Comparison of ENCODE assay signal across 1 cellular context in the genomic region with DNA sequence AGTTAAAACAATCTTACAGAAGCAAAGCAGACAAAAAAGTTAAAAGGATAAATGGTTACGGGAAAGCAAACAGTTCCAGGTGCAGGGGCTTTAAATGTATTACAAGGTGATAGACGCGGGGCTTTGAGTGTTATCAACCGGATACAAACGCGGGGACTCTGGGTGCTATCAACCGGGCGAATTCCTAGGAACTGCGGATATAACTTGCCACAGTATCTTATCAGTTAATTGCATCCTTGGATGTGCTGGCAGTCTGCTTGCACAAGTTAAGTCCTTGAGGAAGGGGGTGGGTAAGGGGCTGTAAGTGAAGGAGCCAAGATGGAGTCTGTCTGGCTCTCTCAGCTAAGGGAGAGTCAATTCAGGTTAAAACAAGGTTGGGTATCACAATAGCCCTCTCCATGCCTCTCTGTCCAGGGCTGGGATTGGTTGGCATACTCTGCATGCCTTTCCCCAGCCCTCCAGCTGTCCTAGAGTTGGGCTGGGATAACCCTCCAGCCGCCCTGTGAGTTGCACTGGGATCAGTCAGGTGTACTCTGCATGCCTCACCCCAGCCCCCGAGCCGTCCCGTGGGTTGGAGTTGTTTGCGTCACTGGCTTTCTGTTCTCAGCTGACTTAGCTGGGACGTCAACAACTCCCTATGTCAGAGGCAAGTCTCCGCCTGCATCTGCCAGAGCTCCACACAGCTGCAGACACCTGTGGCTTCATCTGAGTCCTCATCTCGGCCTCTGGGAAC.
A peak's percentile ranks its signal among the peaks of the same experiment; 100 is the strongest.
TF ChIP-seq lines count a peak whose summit lies in the region.

No MANE protein-coding gene starts in this region.

TF ChIP-seq in K562, 482 proteins besides CTCF, POLR2A, EP300 and RAD21 (continued from another document and continues in another):
- TF ChIP-seq, protein P1, sequence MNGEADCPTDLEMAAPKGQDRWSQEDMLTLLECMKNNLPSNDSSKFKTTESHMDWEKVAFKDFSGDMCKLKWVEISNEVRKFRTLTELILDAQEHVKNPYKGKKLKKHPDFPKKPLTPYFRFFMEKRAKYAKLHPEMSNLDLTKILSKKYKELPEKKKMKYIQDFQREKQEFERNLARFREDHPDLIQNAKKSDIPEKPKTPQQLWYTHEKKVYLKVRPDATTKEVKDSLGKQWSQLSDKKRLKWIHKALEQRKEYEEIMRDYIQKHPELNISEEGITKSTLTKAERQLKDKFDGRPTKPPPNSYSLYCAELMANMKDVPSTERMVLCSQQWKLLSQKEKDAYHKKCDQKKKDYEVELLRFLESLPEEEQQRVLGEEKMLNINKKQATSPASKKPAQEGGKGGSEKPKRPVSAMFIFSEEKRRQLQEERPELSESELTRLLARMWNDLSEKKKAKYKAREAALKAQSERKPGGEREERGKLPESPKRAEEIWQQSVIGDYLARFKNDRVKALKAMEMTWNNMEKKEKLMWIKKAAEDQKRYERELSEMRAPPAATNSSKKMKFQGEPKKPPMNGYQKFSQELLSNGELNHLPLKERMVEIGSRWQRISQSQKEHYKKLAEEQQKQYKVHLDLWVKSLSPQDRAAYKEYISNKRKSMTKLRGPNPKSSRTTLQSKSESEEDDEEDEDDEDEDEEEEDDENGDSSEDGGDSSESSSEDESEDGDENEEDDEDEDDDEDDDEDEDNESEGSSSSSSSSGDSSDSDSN (IDR thresholded peaks at IDR 0.05; ENCODE audit: borderline replicate concordance in 1 of 2, low read depth in 2 of 2, low read length in 2 of 2): no peak
- TF ChIP-seq, protein P2, sequence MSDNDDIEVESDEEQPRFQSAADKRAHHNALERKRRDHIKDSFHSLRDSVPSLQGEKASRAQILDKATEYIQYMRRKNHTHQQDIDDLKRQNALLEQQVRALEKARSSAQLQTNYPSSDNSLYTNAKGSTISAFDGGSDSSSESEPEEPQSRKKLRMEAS (CRISPR knock-in tag; IDR thresholded peaks at IDR 0.05): peak; percentile 40; the same call in 1 of the 2 replicates
- TF ChIP-seq ZNF134 (CRISPR knock-in tag; conservative IDR thresholded peaks at IDR 0.05) (peak; percentile 95), ZNF408 (CRISPR knock-in tag; IDR thresholded peaks at IDR 0.05; ENCODE audit: low read depth) (no peak), ZNF316 (IDR thresholded peaks at IDR 0.05) (no peak), ZNF431 (CRISPR knock-in tag; IDR thresholded peaks at IDR 0.05) (no peak), HDAC8 (tag; IDR thresholded peaks at IDR 0.05) (peak; percentile 100), RFX7 (CRISPR knock-in tag; IDR thresholded peaks at IDR 0.05) (peak; percentile 97), FOS (IDR thresholded peaks at IDR 0.05; ENCODE audit: extremely low read depth, insufficient read length) (no peak), XRCC4 (IDR thresholded peaks at IDR 0.05; ENCODE audit: extremely low read depth, insufficient read depth, insufficient read length) (no peak), TAF15 (IDR thresholded peaks at IDR 0.05; ENCODE audit: low read depth, low read length) (no peak), HEY1 (CRISPR knock-in tag; IDR thresholded peaks at IDR 0.05; ENCODE audit: borderline replicate concordance) (peak; percentile 99), ZNF224 (CRISPR knock-in tag; IDR thresholded peaks at IDR 0.05) (no peak), L3MBTL2 (IDR thresholded peaks at IDR 0.05) (no peak; the same call in 1 of the 2 replicates), PML (IDR thresholded peaks at IDR 0.05; ENCODE audit: low read length) (peak; percentile 83), ETV1 (tag; conservative IDR thresholded peaks at IDR 0.05; ENCODE audit: low read depth) (peak; percentile 95), ZC3H4 (CRISPR knock-in tag; IDR thresholded peaks at IDR 0.05; ENCODE audit: borderline replicate concordance) (no peak), TEAD1 (CRISPR knock-in tag; IDR thresholded peaks at IDR 0.05) (peak; percentile 22 to 99; a peak in 3 of 4 replicates), ARID2 (IDR thresholded peaks at IDR 0.05) (no peak), SAFB2 (IDR thresholded peaks at IDR 0.05; ENCODE audit: borderline replicate concordance, low read depth, low read length, severe bottlenecking) (no peak), MAFF (IDR thresholded peaks at IDR 0.05; ENCODE audit: low read length) (no peak), SMARCA5 (IDR thresholded peaks at IDR 0.05) (no peak; the same call in 1 of the 2 replicates), JUN (IDR thresholded peaks at IDR 0.05; ENCODE audit: borderline replicate concordance, low read depth, low read length) (no peak), JUN (CRISPR knock-in tag; IDR thresholded peaks at IDR 0.05; ENCODE audit: borderline replicate concordance) (no peak), SETDB1 (IDR thresholded peaks at IDR 0.05; ENCODE audit: low read length) (no peak), ARHGAP35 (IDR thresholded peaks at IDR 0.05; ENCODE audit: partially characterized antibody) (no peak), ZNF764 (CRISPR knock-in tag; IDR thresholded peaks at IDR 0.05; ENCODE audit: low read depth) (peak; percentile 82)
- TF ChIP-seq, protein P3, sequence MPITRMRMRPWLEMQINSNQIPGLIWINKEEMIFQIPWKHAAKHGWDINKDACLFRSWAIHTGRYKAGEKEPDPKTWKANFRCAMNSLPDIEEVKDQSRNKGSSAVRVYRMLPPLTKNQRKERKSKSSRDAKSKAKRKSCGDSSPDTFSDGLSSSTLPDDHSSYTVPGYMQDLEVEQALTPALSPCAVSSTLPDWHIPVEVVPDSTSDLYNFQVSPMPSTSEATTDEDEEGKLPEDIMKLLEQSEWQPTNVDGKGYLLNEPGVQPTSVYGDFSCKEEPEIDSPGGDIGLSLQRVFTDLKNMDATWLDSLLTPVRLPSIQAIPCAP (CRISPR knock-in tag; IDR thresholded peaks at IDR 0.05; ENCODE audit: borderline replicate concordance): no peak
- TF ChIP-seq, protein P4, sequence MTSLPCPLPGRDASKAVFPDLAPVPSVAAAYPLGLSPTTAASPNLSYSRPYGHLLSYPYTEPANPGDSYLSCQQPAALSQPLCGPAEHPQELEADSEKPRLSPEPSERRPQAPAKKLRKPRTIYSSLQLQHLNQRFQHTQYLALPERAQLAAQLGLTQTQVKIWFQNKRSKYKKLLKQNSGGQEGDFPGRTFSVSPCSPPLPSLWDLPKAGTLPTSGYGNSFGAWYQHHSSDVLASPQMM (CRISPR knock-in tag; IDR thresholded peaks at IDR 0.05): peak; percentile 68; the same call in 1 of the 2 replicates
- TF ChIP-seq, protein P5, sequence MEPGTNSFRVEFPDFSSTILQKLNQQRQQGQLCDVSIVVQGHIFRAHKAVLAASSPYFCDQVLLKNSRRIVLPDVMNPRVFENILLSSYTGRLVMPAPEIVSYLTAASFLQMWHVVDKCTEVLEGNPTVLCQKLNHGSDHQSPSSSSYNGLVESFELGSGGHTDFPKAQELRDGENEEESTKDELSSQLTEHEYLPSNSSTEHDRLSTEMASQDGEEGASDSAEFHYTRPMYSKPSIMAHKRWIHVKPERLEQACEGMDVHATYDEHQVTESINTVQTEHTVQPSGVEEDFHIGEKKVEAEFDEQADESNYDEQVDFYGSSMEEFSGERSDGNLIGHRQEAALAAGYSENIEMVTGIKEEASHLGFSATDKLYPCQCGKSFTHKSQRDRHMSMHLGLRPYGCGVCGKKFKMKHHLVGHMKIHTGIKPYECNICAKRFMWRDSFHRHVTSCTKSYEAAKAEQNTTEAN (CRISPR knock-in tag; IDR thresholded peaks at IDR 0.05): no peak
- TF ChIP-seq, protein P6, sequence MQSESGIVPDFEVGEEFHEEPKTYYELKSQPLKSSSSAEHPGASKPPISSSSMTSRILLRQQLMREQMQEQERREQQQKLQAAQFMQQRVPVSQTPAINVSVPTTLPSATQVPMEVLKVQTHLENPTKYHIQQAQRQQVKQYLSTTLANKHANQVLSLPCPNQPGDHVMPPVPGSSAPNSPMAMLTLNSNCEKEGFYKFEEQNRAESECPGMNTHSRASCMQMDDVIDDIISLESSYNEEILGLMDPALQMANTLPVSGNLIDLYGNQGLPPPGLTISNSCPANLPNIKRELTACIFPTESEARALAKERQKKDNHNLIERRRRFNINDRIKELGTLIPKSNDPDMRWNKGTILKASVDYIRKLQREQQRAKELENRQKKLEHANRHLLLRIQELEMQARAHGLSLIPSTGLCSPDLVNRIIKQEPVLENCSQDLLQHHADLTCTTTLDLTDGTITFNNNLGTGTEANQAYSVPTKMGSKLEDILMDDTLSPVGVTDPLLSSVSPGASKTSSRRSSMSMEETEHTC (IDR thresholded peaks at IDR 0.05): peak; percentile 55
- TF ChIP-seq, protein P7, sequence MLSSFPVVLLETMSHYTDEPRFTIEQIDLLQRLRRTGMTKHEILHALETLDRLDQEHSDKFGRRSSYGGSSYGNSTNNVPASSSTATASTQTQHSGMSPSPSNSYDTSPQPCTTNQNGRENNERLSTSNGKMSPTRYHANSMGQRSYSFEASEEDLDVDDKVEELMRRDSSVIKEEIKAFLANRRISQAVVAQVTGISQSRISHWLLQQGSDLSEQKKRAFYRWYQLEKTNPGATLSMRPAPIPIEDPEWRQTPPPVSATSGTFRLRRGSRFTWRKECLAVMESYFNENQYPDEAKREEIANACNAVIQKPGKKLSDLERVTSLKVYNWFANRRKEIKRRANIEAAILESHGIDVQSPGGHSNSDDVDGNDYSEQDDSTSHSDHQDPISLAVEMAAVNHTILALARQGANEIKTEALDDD (IDR thresholded peaks at IDR 0.05): peak; percentile 81
- TF ChIP-seq, protein P8, sequence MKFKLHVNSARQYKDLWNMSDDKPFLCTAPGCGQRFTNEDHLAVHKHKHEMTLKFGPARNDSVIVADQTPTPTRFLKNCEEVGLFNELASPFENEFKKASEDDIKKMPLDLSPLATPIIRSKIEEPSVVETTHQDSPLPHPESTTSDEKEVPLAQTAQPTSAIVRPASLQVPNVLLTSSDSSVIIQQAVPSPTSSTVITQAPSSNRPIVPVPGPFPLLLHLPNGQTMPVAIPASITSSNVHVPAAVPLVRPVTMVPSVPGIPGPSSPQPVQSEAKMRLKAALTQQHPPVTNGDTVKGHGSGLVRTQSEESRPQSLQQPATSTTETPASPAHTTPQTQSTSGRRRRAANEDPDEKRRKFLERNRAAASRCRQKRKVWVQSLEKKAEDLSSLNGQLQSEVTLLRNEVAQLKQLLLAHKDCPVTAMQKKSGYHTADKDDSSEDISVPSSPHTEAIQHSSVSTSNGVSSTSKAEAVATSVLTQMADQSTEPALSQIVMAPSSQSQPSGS (CRISPR knock-in tag; IDR thresholded peaks at IDR 0.05): no peak
- TF ChIP-seq, protein P9, sequence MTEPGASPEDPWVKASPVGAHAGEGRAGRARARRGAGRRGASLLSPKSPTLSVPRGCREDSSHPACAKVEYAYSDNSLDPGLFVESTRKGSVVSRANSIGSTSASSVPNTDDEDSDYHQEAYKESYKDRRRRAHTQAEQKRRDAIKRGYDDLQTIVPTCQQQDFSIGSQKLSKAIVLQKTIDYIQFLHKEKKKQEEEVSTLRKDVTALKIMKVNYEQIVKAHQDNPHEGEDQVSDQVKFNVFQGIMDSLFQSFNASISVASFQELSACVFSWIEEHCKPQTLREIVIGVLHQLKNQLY (CRISPR knock-in tag; conservative IDR thresholded peaks at IDR 0.05): peak in 1 of 2 experiments; percentile 88; a peak in 1 of 4 replicates
- TF ChIP-seq, protein P10, sequence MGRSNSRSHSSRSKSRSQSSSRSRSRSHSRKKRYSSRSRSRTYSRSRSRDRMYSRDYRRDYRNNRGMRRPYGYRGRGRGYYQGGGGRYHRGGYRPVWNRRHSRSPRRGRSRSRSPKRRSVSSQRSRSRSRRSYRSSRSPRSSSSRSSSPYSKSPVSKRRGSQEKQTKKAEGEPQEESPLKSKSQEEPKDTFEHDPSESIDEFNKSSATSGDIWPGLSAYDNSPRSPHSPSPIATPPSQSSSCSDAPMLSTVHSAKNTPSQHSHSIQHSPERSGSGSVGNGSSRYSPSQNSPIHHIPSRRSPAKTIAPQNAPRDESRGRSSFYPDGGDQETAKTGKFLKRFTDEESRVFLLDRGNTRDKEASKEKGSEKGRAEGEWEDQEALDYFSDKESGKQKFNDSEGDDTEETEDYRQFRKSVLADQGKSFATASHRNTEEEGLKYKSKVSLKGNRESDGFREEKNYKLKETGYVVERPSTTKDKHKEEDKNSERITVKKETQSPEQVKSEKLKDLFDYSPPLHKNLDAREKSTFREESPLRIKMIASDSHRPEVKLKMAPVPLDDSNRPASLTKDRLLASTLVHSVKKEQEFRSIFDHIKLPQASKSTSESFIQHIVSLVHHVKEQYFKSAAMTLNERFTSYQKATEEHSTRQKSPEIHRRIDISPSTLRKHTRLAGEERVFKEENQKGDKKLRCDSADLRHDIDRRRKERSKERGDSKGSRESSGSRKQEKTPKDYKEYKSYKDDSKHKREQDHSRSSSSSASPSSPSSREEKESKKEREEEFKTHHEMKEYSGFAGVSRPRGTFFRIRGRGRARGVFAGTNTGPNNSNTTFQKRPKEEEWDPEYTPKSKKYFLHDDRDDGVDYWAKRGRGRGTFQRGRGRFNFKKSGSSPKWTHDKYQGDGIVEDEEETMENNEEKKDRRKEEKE (IDR thresholded peaks at IDR 0.05; ENCODE audit: borderline replicate concordance in 1 of 2, control insufficient read depth in 1 of 2, low read depth in 2 of 2, low read length in 1 of 2): no peak
- TF ChIP-seq, protein P11, sequence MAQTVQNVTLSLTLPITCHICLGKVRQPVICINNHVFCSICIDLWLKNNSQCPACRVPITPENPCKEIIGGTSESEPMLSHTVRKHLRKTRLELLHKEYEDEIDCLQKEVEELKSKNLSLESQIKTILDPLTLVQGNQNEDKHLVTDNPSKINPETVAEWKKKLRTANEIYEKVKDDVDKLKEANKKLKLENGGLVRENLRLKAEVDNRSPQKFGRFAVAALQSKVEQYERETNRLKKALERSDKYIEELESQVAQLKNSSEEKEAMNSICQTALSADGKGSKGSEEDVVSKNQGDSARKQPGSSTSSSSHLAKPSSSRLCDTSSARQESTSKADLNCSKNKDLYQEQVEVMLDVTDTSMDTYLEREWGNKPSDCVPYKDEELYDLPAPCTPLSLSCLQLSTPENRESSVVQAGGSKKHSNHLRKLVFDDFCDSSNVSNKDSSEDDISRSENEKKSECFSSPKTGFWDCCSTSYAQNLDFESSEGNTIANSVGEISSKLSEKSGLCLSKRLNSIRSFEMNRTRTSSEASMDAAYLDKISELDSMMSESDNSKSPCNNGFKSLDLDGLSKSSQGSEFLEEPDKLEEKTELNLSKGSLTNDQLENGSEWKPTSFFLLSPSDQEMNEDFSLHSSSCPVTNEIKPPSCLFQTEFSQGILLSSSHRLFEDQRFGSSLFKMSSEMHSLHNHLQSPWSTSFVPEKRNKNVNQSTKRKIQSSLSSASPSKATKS (CRISPR knock-in tag; IDR thresholded peaks at IDR 0.05): peak; percentile 99
